8 cellular contexts compared by ENCODE assay signal in the genomic region with DNA sequence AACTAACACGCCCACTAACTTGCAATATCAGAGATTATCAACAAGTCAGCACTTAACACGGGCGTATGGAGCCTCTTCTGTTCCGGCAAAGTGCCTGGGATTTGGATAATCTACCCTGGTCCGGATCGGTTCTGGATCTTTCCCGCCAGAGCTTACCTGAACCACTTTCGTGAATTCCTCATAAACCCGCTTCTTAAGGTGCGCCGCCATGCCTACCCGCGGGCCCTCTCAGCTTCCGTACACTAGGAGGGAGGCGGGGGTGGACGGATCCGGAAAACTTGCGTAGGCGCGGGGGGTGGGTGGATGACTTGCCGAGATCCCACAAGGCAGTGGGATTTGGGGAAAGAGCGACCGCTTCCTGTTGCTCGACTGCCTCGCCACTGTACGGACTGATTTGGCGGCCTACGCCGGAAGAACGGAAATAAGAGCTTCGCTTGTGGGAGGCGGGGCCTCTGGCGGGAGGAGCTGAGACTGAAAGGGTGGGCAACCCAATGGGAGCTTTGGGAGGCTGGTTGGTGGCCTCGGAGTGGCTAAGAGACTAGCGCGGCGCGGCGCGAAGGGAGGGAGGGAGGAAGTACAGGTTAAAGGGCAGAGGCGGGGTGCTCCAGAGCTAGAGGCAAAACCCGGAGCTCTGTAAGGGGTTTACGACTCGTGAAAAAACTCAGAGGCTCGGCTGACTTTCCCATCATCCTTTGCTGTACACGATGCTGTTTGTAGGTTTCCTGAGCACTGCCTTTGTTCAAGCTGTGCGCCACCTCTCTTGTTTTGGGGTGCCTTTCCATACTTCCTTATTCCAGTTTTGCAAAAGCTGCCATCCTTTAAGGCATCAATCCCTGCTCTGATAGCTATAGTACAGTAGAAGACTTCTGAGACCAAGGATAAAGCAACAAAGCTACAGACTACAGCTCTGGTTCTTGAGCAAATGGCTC. TPM values are rescaled to one million over a fixed set of nuclear protein-coding genes. Genes with fewer than 3 reads are reported as not detected.
DNase-seq lines count a peak whose midpoint lies in the region; ATAC-seq and TF ChIP-seq lines count a peak whose summit lies in the region.

A gene with protein sequence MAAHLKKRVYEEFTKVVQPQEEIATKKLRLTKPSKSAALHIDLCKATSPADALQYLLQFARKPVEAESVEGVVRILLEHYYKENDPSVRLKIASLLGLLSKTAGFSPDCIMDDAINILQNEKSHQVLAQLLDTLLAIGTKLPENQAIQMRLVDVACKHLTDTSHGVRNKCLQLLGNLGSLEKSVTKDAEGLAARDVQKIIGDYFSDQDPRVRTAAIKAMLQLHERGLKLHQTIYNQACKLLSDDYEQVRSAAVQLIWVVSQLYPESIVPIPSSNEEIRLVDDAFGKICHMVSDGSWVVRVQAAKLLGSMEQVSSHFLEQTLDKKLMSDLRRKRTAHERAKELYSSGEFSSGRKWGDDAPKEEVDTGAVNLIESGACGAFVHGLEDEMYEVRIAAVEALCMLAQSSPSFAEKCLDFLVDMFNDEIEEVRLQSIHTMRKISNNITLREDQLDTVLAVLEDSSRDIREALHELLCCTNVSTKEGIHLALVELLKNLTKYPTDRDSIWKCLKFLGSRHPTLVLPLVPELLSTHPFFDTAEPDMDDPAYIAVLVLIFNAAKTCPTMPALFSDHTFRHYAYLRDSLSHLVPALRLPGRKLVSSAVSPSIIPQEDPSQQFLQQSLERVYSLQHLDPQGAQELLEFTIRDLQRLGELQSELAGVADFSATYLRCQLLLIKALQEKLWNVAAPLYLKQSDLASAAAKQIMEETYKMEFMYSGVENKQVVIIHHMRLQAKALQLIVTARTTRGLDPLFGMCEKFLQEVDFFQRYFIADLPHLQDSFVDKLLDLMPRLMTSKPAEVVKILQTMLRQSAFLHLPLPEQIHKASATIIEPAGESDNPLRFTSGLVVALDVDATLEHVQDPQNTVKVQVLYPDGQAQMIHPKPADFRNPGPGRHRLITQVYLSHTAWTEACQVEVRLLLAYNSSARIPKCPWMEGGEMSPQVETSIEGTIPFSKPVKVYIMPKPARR (minus strand): TSS at position 235 of the 929 bp plus-strand sequence. CDS start 25 bp downstream, at position 210.

- H3K4me1 Mint-ChIP-seq in activated T-cell treated with anti-CD3 and anti-CD28 coated beads, Interleukin-2, amount 50 U/mL, for 4 hours (ENCODE audit: low read depth): peaks cover 21% of the 10 kb centered on the region

- H3K4me3 Mint-ChIP-seq in activated T-cell treated with anti-CD3 and anti-CD28 coated beads, Interleukin-2, amount 50 U/mL, for 4 hours: peak within 1 kb of the TSS; percentile 93

- DNase-seq in DMS53 treated with DMSO at 0.1 percent for 48 hours (lab: John Stamatoyannopoulos, UW; ENCODE audit: unreplicated experiment) (peak; percentile 100), KG1 (lab: John Stamatoyannopoulos, UW) (peak; percentile 99), Panc1 (ENCODE audit: low read depth, low spot score) (peak; percentile 99), erythroblast (lab: John Stamatoyannopoulos, UW) (peak; percentile 98 to 99)
- DNase-seq in activated T-cell treated with anti-CD3 and anti-CD28 coated beads, Interleukin-2, amount 50 U/mL, for 4 hours: peak; percentile 94
- peak; percentile 97 for DNase-seq in stimulated activated CD8-positive, alpha-beta memory T cell treated with anti-CD3 and anti-CD28 coated beads, Interleukin-4, amount 100 ng/mL, for 48 hours

- H3K4me3 ChIP-seq in Panc1 (ENCODE audit: low read depth in 2 of 2, low read length in 2 of 2): peak within 1 kb of the TSS; percentile 73 to 87
- peak within 1 kb of the TSS; percentile 89 to 99 for H3K4me3 ChIP-seq in mucosa of rectum (ENCODE audit: low read length in 2 of 2)

- in situ Hi-C loops in Panc1 (cut with HindIII; ENCODE audit: low pct_unique_long_range_greater_than_20kb, low sequenced_read_pairs): no loop called here

- TF ChIP-seq POLR2A in erythroblast (IDR thresholded peaks at IDR 0.05; ENCODE audit: low read length): peak; percentile 57

- no peaks in the 10 kb centered on the region for H3K27me3 Mint-ChIP-seq in activated T-cell treated with anti-CD3 and anti-CD28 coated beads, Interleukin-2, amount 50 U/mL, for 4 hours (ENCODE audit: low read depth)

- no TSS peak for BruUV-seq in Panc1 (replicated peaks; lab: Mats Ljungman, UMichigan)

- CTCF ChIA-PET in Panc1 (lab: Charles Lee): interaction anchor here (0.6 kb wide), 2 partner anchors 175 to 177 kb away, joined by 3 to 5 read pairs; a partner anchor contains a TSS

- H3K9ac ChIP-seq in mucosa of rectum (ENCODE audit: low read depth in 1 of 2, low read length in 2 of 2): peak within 1 kb of the TSS; percentile 77 to 91

- H3K4me1 ChIP-seq in Panc1 (ENCODE audit: control insufficient read depth, insufficient read depth, low read length): peaks cover 13% of the 10 kb centered on the region; the same call in 1 of the 2 replicates
- peaks cover 10 to 13% of the 10 kb centered on the region in 2 donors for H3K4me1 ChIP-seq in mucosa of rectum (ENCODE audit: control insufficient read depth in 2 of 2, insufficient read depth in 2 of 2, low read length in 2 of 2)

- H3K27me3 ChIP-seq in Panc1 (ENCODE audit: control insufficient read depth, insufficient read depth, low read length) (no peaks in the 10 kb centered on the region), mucosa of rectum (ENCODE audit: control insufficient read depth in 2 of 2, insufficient read depth in 2 of 2, low read length in 2 of 2) (no peaks in the 10 kb centered on the region)

- no peak for TF ChIP-seq CTCF in Panc1 (IDR thresholded peaks at IDR 0.05)

- H3K9me3 ChIP-seq in Panc1 (ENCODE audit: control insufficient read depth, insufficient read depth, low read depth, low read length) (no peaks in the 10 kb centered on the region), mucosa of rectum (ENCODE audit: control insufficient read depth in 2 of 2, low read length in 2 of 2) (no peaks in the 10 kb centered on the region)

- H3K36me3 Mint-ChIP-seq in activated T-cell treated with anti-CD3 and anti-CD28 coated beads, Interleukin-2, amount 50 U/mL, for 4 hours (ENCODE audit: insufficient read depth): peaks cover 2% of the 10 kb centered on the region

- no peaks in the 10 kb centered on the region; the same call in 1 of the 2 replicates for H3K36me3 ChIP-seq in Panc1 (ENCODE audit: control insufficient read depth, insufficient read depth, low read length)
- peaks cover 5 to 7% of the 10 kb centered on the region in 2 donors for H3K36me3 ChIP-seq in mucosa of rectum (ENCODE audit: control insufficient read depth in 2 of 2, insufficient read depth in 2 of 2, low read length in 2 of 2)

- intact Hi-C loops in Panc1 (cut with micrococcal nuclease; ENCODE audit: unreplicated experiment): loop anchor here (2.0 kb wide), 1 partner anchor 172 kb away; no protein-coding TSS in a partner anchor

- H3K9me3 Mint-ChIP-seq in activated T-cell treated with anti-CD3 and anti-CD28 coated beads, Interleukin-2, amount 50 U/mL, for 4 hours: no peaks in the 10 kb centered on the region

- H3K27ac ChIP-seq in Panc1 (ENCODE audit: low read length) (peak within 1 kb of the TSS; percentile 99), mucosa of rectum (ENCODE audit: low read depth in 2 of 2, low read length in 2 of 2) (peak within 1 kb of the TSS; percentile 85 to 86)

- ATAC-seq in GM21723 (IDR thresholded peaks at IDR 0.05; ENCODE audit: unreplicated experiment): peak; percentile 99
- peak; percentile 99 for ATAC-seq in Panc1
- peak; percentile 99 for ATAC-seq in activated T-cell treated with anti-CD3 and anti-CD28 coated beads, Interleukin-2, amount 50 U/mL, for 4 hours

- POLR2A ChIA-PET in Panc1 (lab: Charles Lee): interaction anchor here (0.5 to 0.8 kb wide), 4 partner anchors 11 to 196 kb away, joined by 3 to 6 read pairs (median 3); no protein-coding TSS in a partner anchor

RNA-seq across cellular contexts. Expression of the gene that starts here (rescaled TPM):
- total RNA-seq in Panc1 (2021; ENCODE audit: unreplicated experiment): 48.2 TPM
- polyA plus RNA-seq in Panc1 (2012; ENCODE audit: insufficient read length): 25.5 TPM
- total RNA-seq in activated T-cell treated with anti-CD3 and anti-CD28 coated beads, Interleukin-2, amount 50 U/mL, for 4 hours: 10 to 100 TPM; 43.4 to 49.3 (median 49.3) TPM

Comparison
In these comparisons a context has a peak if more than half of its experiments do, and no peak if none do; other contexts are left out.
1. Peak in every context shown above with its lines: DNase-seq, ATAC-seq, H3K4me3 ChIP-seq and H3K27ac ChIP-seq.